1 cellular context compared by ENCODE assay signal in genomic region chr6:73299171-73300073, GRCh38.
TF ChIP-seq lines count a peak whose summit lies in the region.

No MANE protein-coding gene starts in this region.

TF ChIP-seq in SK-N-SH, 30 proteins besides CTCF, POLR2A, EP300 and RAD21 (continued from another document):
- TF ChIP-seq IRF3 (IDR thresholded peaks at IDR 0.05; ENCODE audit: low read depth, low read length), result no peak
- TF ChIP-seq GABPA (IDR thresholded peaks at IDR 0.05; ENCODE audit: low read depth), result no peak
- TF ChIP-seq MEF2A (IDR thresholded peaks at IDR 0.05; ENCODE audit: borderline replicate concordance, low read depth), result no peak
TF ChIP-seq in SK-N-SH: peak in this region for 0.
